ENCODE assay signal across 12 cellular contexts in the genomic region with DNA sequence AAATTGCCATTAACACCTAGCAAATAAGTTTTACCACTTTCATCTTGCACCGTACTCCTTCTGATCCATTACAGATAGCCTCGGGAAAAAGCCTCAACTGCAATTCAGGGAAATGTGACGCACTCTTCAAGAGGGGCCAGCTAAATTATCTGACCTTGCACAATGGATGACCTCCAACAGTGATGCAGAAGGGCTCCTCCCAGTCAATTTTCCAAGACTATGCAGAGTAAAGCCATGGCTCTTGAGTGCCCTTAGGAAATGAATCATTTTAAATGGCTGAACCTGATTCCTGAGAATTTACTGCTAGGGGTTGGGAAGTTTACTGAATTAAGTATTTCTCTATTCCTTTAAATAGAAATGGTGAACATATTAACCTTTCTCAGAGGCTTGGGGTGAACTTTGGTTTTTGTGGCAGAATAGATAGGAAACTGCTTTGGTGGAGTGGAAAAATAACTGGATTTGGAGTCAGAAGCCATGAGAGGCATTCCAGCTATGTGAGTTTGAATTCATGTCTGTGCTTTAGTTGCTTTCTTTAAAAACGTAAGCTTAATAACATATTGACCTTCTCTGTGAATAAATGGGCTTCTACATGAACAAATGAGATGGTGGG.
DNase-seq lines count a peak whose midpoint lies in the region; ATAC-seq and TF ChIP-seq lines count a peak whose summit lies in the region.
"Had no signal": no experiment of that assay in that cellular context is flagged by ENCODE, and none has a peak within 500 bp of the region (broad histone marks: within the 10 kb centered on the region; RNA-seq: fewer than 3 reads in every experiment).

No MANE protein-coding gene starts in this region.

- ATAC-seq in lung (ENCODE audit: insufficient read depth, low FRiP score): peak; percentile 53
- ATAC-seq: activated CD8-positive, alpha-beta T cell treated with anti-CD3 and anti-CD28 coated beads for 36 hours; K562 had no signal

- H3K27ac ChIP-seq in lung (ENCODE audit: low read depth in 1 of 2, low read length in 1 of 2) (peak overlapping the region in 1 of 2 donors; percentile 67), suprapubic skin (peak overlapping the region; percentile 78)
- H3K27ac ChIP-seq: hepatocyte had no signal

- no peak for TF ChIP-seq POLR2A in suprapubic skin (IDR thresholded peaks at IDR 0.05)

- 46 to 61% methylated on average over 4 of the region's 4 CpGs for WGBS in lung, 2 donors
- WGBS in suprapubic skin: 48% methylated on average over 4 of the region's 4 CpGs

- intact Hi-C loops in activated T-helper 1 cell treated with anti-CD3 and anti-CD28 coated beads, Interleukin-12 subunit alpha, Interleukin-12 subunit beta, Interleukin-2, Interleukin-4 antibody, amounts not matched to agents 30 ng/mL and 10 ng/mL and 1 ng/mL, durations not matched to agents 14 hours and 24 hours and 36 hours (cut with micrococcal nuclease): no loop called here

- H3K27me3 Mint-ChIP-seq in activated T-helper 1 cell treated with anti-CD3 and anti-CD28 coated beads, Interleukin-12 subunit alpha, Interleukin-12 subunit beta, Interleukin-2, Interleukin-4 antibody, amounts not matched to agents 30 ng/mL and 10 ng/mL and 1 ng/mL, durations not matched to agents 14 hours and 24 hours and 36 hours (ENCODE audit: insufficient read depth): peaks cover 11% of the 10 kb centered on the region

- H3K4me1 ChIP-seq in lung (ENCODE audit: control insufficient read depth in 2 of 2, insufficient read depth in 2 of 2, low read length in 2 of 2) (peaks cover 3 to 20% of the 10 kb centered on the region in 2 donors), suprapubic skin (peaks cover 22% of the 10 kb centered on the region)

- H3K27me3 ChIP-seq in lung (ENCODE audit: control insufficient read depth, insufficient read depth) (no peaks in the 10 kb centered on the region), suprapubic skin (no peaks in the 10 kb centered on the region)
- H3K27me3 ChIP-seq: hepatocyte had no signal

- no peaks in the 10 kb centered on the region for H3K4me1 Mint-ChIP-seq in activated T-helper 1 cell treated with anti-CD3 and anti-CD28 coated beads, Interleukin-12 subunit alpha, Interleukin-12 subunit beta, Interleukin-2, Interleukin-4 antibody, amounts not matched to agents 30 ng/mL and 10 ng/mL and 1 ng/mL, durations not matched to agents 14 hours and 24 hours and 36 hours (ENCODE audit: low read depth)

- no peak overlapping the region for H3K4me3 Mint-ChIP-seq in activated T-helper 1 cell treated with anti-CD3 and anti-CD28 coated beads, Interleukin-12 subunit alpha, Interleukin-12 subunit beta, Interleukin-2, Interleukin-4 antibody, amounts not matched to agents 30 ng/mL and 10 ng/mL and 1 ng/mL, durations not matched to agents 14 hours and 24 hours and 36 hours
- H3K4me3 Mint-ChIP-seq: activated CD8-positive, alpha-beta T cell treated with anti-CD3 and anti-CD28 coated beads for 36 hours had no signal

- no peaks in the 10 kb centered on the region for H3K9me3 ChIP-seq in lung (ENCODE audit: control insufficient read depth in 2 of 2, insufficient read depth in 1 of 2, low read length in 1 of 2)
- H3K9me3 ChIP-seq in suprapubic skin: no peaks in the 10 kb centered on the region

- DNase-seq in HS-27A (ENCODE audit: low read depth) (peak; percentile 50), dermis blood vessel endothelial cell (peak; percentile 92), lung (ENCODE audit: low spot score) (no peak), suprapubic skin (ENCODE audit: low spot score in 2 of 2) (peak in 1 of 2 donors; percentile 70), putamen (ENCODE audit: low spot score) (no peak), DMS53 treated with DMSO at 0.1 percent for 48 hours (lab: John Stamatoyannopoulos, UW; ENCODE audit: unreplicated experiment) (no peak), hypothalamus (lab: John Stamatoyannopoulos, UW) (no peak)
- no peak for DNase-seq in activated T-helper 1 cell treated with anti-CD3 and anti-CD28 coated beads, Interleukin-12 subunit alpha, Interleukin-12 subunit beta, Interleukin-2, Interleukin-4 antibody, amounts not matched to agents 30 ng/mL and 10 ng/mL and 1 ng/mL, durations not matched to agents 14 hours and 24 hours and 36 hours (ENCODE audit: low spot score)
- DNase-seq: activated CD8-positive, alpha-beta T cell treated with anti-CD3 and anti-CD28 coated beads for 36 hours; anterior cingulate cortex had no signal

- H3K36me3 ChIP-seq in lung (ENCODE audit: control insufficient read depth in 2 of 2, insufficient read depth in 2 of 2, low read length in 2 of 2) (peaks cover 0 to 2% of the 10 kb centered on the region in 2 donors), suprapubic skin (no peaks in the 10 kb centered on the region)

- H3K36me3 Mint-ChIP-seq in activated T-helper 1 cell treated with anti-CD3 and anti-CD28 coated beads, Interleukin-12 subunit alpha, Interleukin-12 subunit beta, Interleukin-2, Interleukin-4 antibody, amounts not matched to agents 30 ng/mL and 10 ng/mL and 1 ng/mL, durations not matched to agents 14 hours and 24 hours and 36 hours (ENCODE audit: low read depth): no peaks in the 10 kb centered on the region

- no peaks in the 10 kb centered on the region for H3K9me3 Mint-ChIP-seq in activated T-helper 1 cell treated with anti-CD3 and anti-CD28 coated beads, Interleukin-12 subunit alpha, Interleukin-12 subunit beta, Interleukin-2, Interleukin-4 antibody, amounts not matched to agents 30 ng/mL and 10 ng/mL and 1 ng/mL, durations not matched to agents 14 hours and 24 hours and 36 hours
- H3K9me3 Mint-ChIP-seq: activated CD8-positive, alpha-beta T cell treated with anti-CD3 and anti-CD28 coated beads for 36 hours had no signal

- H3K4me3 ChIP-seq in lung (no peak overlapping the region), suprapubic skin (no peak overlapping the region)
- H3K4me3 ChIP-seq: hepatocyte, K562 had no signal

- no peak overlapping the region for H3K27ac Mint-ChIP-seq in activated T-helper 1 cell treated with anti-CD3 and anti-CD28 coated beads, Interleukin-12 subunit alpha, Interleukin-12 subunit beta, Interleukin-2, Interleukin-4 antibody, amounts not matched to agents 30 ng/mL and 10 ng/mL and 1 ng/mL, durations not matched to agents 14 hours and 24 hours and 36 hours
- H3K27ac Mint-ChIP-seq: activated CD8-positive, alpha-beta T cell treated with anti-CD3 and anti-CD28 coated beads for 36 hours had no signal

- no peak for TF ChIP-seq EP300 in suprapubic skin (IDR thresholded peaks at IDR 0.05)

- TF ChIP-seq CTCF in lung (IDR thresholded peaks at IDR 0.05; ENCODE audit: control extremely low read depth, extremely low read depth): no peak
- TF ChIP-seq CTCF in suprapubic skin (IDR thresholded peaks at IDR 0.05): no peak

Comparison
In these comparisons a context has a peak if more than half of its experiments do, and no peak if none do; other contexts are left out.
1. DNase-seq: peak in HS-27A (single experiment) and dermis blood vessel endothelial cell (single experiment); none in lung (single experiment), putamen (single experiment), DMS53 treated with DMSO at 0.1 percent for 48 hours (single experiment), activated T-helper 1 cell treated with anti-CD3 and anti-CD28 coated beads, Interleukin-12 subunit alpha, Interleukin-12 subunit beta, Interleukin-2, Interleukin-4 antibody, amounts not matched to agents 30 ng/mL and 10 ng/mL and 1 ng/mL, durations not matched to agents 14 hours and 24 hours and 36 hours (single experiment) and hypothalamus (0 of 51).